In the genomic region with DNA sequence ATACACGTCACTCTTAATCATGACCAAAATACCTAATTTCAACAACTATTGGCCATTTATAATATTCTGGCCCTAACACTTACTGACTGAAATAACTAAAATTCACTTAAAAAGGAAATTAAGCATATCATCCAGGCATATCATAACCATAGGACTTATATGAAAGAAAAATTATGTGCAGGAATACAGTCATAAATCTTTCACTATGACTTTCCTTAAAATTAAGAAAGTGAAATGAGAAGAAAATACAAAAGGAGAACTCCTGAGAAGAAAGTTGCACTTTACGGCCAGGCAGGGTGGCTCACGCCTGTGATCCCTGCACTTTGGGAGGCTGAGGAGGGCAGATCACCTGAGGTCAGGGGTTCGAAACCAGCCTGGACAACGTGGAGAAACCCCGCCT, we compare ENCODE assay signal across 1 cellular context.
TF ChIP-seq lines count a peak whose summit lies in the region.

No MANE protein-coding gene starts in this region.

TF ChIP-seq in GM23338, 12 proteins besides CTCF, POLR2A, EP300 and RAD21 (continued from another document):
- TF ChIP-seq, protein P1, sequence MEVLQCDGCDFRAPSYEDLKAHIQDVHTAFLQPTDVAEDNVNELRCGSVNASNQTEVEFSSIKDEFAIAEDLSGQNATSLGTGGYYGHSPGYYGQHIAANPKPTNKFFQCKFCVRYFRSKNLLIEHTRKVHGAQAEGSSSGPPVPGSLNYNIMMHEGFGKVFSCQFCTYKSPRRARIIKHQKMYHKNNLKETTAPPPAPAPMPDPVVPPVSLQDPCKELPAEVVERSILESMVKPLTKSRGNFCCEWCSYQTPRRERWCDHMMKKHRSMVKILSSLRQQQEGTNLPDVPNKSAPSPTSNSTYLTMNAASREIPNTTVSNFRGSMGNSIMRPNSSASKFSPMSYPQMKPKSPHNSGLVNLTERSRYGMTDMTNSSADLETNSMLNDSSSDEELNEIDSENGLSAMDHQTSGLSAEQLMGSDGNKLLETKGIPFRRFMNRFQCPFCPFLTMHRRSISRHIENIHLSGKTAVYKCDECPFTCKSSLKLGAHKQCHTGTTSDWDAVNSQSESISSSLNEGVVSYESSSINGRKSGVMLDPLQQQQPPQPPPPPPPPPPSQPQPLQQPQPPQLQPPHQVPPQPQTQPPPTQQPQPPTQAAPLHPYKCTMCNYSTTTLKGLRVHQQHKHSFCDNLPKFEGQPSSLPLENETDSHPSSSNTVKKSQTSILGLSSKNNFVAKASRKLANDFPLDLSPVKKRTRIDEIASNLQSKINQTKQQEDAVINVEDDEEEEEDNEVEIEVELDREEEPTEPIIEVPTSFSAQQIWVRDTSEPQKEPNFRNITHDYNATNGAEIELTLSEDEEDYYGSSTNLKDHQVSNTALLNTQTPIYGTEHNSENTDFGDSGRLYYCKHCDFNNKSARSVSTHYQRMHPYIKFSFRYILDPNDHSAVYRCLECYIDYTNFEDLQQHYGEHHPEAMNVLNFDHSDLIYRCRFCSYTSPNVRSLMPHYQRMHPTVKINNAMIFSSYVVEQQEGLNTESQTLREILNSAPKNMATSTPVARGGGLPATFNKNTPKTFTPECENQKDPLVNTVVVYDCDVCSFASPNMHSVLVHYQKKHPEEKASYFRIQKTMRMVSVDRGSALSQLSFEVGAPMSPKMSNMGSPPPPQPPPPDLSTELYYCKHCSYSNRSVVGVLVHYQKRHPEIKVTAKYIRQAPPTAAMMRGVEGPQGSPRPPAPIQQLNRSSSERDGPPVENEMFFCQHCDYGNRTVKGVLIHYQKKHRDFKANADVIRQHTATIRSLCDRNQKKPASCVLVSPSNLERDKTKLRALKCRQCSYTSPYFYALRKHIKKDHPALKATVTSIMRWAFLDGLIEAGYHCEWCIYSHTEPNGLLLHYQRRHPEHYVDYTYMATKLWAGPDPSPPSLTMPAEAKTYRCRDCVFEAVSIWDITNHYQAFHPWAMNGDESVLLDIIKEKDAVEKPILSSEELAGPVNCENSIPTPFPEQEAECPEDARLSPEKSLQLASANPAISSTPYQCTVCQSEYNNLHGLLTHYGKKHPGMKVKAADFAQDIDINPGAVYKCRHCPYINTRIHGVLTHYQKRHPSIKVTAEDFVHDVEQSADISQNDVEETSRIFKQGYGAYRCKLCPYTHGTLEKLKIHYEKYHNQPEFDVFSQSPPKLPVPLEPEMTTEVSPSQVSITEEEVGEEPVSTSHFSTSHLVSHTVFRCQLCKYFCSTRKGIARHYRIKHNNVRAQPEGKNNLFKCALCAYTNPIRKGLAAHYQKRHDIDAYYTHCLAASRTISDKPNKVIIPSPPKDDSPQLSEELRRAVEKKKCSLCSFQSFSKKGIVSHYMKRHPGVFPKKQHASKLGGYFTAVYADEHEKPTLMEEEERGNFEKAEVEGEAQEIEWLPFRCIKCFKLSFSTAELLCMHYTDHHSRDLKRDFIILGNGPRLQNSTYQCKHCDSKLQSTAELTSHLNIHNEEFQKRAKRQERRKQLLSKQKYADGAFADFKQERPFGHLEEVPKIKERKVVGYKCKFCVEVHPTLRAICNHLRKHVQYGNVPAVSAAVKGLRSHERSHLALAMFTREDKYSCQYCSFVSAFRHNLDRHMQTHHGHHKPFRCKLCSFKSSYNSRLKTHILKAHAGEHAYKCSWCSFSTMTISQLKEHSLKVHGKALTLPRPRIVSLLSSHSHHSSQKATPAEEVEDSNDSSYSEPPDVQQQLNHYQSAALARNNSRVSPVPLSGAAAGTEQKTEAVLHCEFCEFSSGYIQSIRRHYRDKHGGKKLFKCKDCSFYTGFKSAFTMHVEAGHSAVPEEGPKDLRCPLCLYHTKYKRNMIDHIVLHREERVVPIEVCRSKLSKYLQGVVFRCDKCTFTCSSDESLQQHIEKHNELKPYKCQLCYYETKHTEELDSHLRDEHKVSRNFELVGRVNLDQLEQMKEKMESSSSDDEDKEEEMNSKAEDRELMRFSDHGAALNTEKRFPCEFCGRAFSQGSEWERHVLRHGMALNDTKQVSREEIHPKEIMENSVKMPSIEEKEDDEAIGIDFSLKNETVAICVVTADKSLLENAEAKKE (CRISPR knock-in tag; IDR thresholded peaks at IDR 0.05): no peak
- TF ChIP-seq EZH2 (IDR thresholded peaks at IDR 0.05; ENCODE audit: low read depth, unreplicated experiment) (no peak), POLR2AphosphoS5 (IDR thresholded peaks at IDR 0.05; ENCODE audit: low read depth) (no peak), ZNF331 (CRISPR knock-in tag; IDR thresholded peaks at IDR 0.05; ENCODE audit: low read depth) (no peak), JUNB (IDR thresholded peaks at IDR 0.05; ENCODE audit: unreplicated experiment) (no peak), EZH2phosphoT487 (IDR thresholded peaks at IDR 0.05; ENCODE audit: unreplicated experiment) (no peak)
- TF ChIP-seq, protein P2, sequence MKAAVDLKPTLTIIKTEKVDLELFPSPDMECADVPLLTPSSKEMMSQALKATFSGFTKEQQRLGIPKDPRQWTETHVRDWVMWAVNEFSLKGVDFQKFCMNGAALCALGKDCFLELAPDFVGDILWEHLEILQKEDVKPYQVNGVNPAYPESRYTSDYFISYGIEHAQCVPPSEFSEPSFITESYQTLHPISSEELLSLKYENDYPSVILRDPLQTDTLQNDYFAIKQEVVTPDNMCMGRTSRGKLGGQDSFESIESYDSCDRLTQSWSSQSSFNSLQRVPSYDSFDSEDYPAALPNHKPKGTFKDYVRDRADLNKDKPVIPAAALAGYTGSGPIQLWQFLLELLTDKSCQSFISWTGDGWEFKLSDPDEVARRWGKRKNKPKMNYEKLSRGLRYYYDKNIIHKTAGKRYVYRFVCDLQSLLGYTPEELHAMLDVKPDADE (IDR thresholded peaks at IDR 0.05): no peak
